ENCODE assay signal across 8 cellular contexts in the genomic region with DNA sequence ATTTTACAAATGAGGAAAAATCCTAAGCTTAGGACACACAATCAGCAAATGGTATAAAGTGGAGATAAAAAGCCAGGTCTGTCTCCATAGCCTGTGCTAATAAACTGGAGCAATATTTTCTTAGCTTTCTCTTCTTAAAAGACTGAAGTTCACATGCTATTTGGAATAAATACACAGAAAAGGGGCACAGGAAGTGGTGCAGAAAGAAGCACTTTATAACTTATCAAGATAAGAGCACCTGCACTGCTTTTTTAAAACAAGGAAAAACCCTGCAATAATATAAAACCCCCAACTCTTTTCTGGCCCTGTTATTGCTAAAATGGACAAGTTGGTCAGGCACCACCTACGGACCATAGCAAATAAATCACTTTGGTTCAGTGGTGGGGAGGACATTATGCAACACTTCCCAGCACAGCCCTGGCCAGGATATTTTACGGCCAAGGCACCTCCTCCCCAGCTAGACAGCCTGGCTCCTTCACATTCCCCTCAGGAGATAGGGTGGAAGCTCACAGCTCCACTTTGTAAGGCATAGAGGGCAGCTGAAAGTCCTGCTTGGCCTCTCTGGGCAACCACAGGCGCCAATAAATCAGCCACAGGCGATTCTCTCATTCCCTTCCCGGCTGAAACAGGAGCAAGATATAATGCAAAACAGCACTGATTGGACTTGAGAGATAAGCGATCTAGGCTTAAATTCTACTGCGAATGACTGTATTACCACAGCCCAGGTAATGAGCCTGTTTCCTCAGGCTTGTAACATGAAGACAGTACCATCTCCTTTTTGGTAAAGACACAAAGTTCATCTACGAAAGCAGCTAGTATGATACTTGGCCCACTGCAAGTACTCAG. TPM values are rescaled to one million over a fixed set of nuclear protein-coding genes. Genes with fewer than 3 reads are reported as not detected.
DNase-seq lines count a peak whose midpoint lies in the region; ATAC-seq and TF ChIP-seq lines count a peak whose summit lies in the region.

No MANE protein-coding gene starts in this region.

- no TSS peak for BruUV-seq in PC-3 (replicated peaks; lab: Mats Ljungman, UMichigan)

- H3K4me2 ChIP-seq in PC-3 (ENCODE audit: low read length) = peak overlapping the region; percentile 97

- ATAC-seq in activated CD4-positive, alpha-beta T cell treated with anti-CD3 and anti-CD28 coated beads for 36 hours = no peak
- ATAC-seq in PC-3 (peak; percentile 1; the same call in 1 of the 2 replicates), lower lobe of right lung (peak in 1 of 2 donors; percentile 16), GM21737 (IDR thresholded peaks at IDR 0.05; ENCODE audit: unreplicated experiment) (no peak)

- H4K20me1 ChIP-seq in PC-3 (ENCODE audit: low read length) = peaks cover 11% of the 10 kb centered on the region

- CTCF ChIA-PET in activated CD4-positive, alpha-beta T cell treated with anti-CD3 and anti-CD28 coated beads for 36 hours (lab: Charles Lee) = interaction anchor here (0.7 to 2.6 kb wide), 6 partner anchors 9 to 72 kb away, joined by 3 to 14 read pairs (median 6); partner anchors contain the start of gene HSPA2
- CTCF ChIA-PET in PC-3 (lab: Charles Lee) = no interaction called here

- peaks cover 44% of the 10 kb centered on the region for H3K4me1 Mint-ChIP-seq in activated CD4-positive, alpha-beta T cell treated with anti-CD3 and anti-CD28 coated beads for 36 hours
- H3K4me1 Mint-ChIP-seq in type B pancreatic cell (ENCODE audit: unreplicated experiment) = peaks cover 37% of the 10 kb centered on the region

- peak overlapping the region; percentile 98 for H3K4me3 Mint-ChIP-seq in activated CD4-positive, alpha-beta T cell treated with anti-CD3 and anti-CD28 coated beads for 36 hours
- peak overlapping the region; percentile 98 for H3K4me3 Mint-ChIP-seq in type B pancreatic cell

- TF ChIP-seq CTCF in PC-3 (conservative IDR thresholded peaks at IDR 0.05; ENCODE audit: low read depth, low read length) = 0 out of 2 replicates have a peak, but pooled peaks have one; percentile 7
- TF ChIP-seq CTCF in lower lobe of right lung (IDR thresholded peaks at IDR 0.05) = no peak
- TF ChIP-seq CTCF in type B pancreatic cell (conservative IDR thresholded peaks at IDR 0.05) = no peak

- intact Hi-C loops in activated CD4-positive, alpha-beta T cell treated with anti-CD3 and anti-CD28 coated beads for 36 hours (cut with DNase I, micrococcal nuclease) = loop anchor here (2.0 to 10.0 kb wide), 8 partner anchors 34 to 1027 kb away; partner anchors contain the start of genes AKAP5 (in 2 of the 2), PPP2R5E (in 1 of the 2), SGPP1 (in 1 of the 2) and SYNE2 (in 1 of the 2)
- intact Hi-C loops in PC-3 (cut with micrococcal nuclease) = loop anchor here (1.0 to 10.0 kb wide), 3 partner anchors 111 to 157 kb away; partner anchors contain the start of gene MTHFD1
- intact Hi-C loops in lower lobe of right lung (cut with DNase I) = no loop called here

- H3K27me3 Mint-ChIP-seq in activated CD4-positive, alpha-beta T cell treated with anti-CD3 and anti-CD28 coated beads for 36 hours = no peaks in the 10 kb centered on the region
- H3K27me3 Mint-ChIP-seq in type B pancreatic cell = no peaks in the 10 kb centered on the region

- H3K27me3 ChIP-seq in PC-3 (ENCODE audit: low read length) (no peaks in the 10 kb centered on the region), lower lobe of right lung (ENCODE audit: low read depth) (no peaks in the 10 kb centered on the region)

- peaks cover 52% of the 10 kb centered on the region for H3K36me3 Mint-ChIP-seq in activated CD4-positive, alpha-beta T cell treated with anti-CD3 and anti-CD28 coated beads for 36 hours (ENCODE audit: low read depth)
- peaks cover 3% of the 10 kb centered on the region for H3K36me3 Mint-ChIP-seq in type B pancreatic cell

- DNase-seq in activated CD4-positive, alpha-beta T cell treated with anti-CD3 and anti-CD28 coated beads for 36 hours = no peak
- DNase-seq in activated CD4-positive, alpha-beta T cell treated with anti-CD3 and anti-CD28 coated beads, Interleukin-2, amount 50 U/mL, for 4 hours = no peak
- DNase-seq in PC-3 (peak; percentile 72), lower lobe of right lung (peak; percentile 53), type B pancreatic cell (ENCODE audit: extremely low spot score, unreplicated experiment) (no peak), NCI-H128 (lab: John Stamatoyannopoulos, UW; ENCODE audit: unreplicated experiment) (no peak)
- DNase-seq in central memory CD4-positive, alpha-beta T cell = peak; percentile 51

- peaks cover 22% of the 10 kb centered on the region for H3K4me1 ChIP-seq in PC-3 (ENCODE audit: insufficient read depth, low read length)
- peaks cover 34% of the 10 kb centered on the region for H3K4me1 ChIP-seq in lower lobe of right lung

- H3K27ac Mint-ChIP-seq in activated CD4-positive, alpha-beta T cell treated with anti-CD3 and anti-CD28 coated beads for 36 hours = peak overlapping the region; percentile 99
- peak overlapping the region; percentile 95 for H3K27ac Mint-ChIP-seq in type B pancreatic cell

- no peaks in the 10 kb centered on the region for H3K9me2 ChIP-seq in PC-3 (replicated peaks; ENCODE audit: low read length)

- H3K9me3 Mint-ChIP-seq in activated CD4-positive, alpha-beta T cell treated with anti-CD3 and anti-CD28 coated beads for 36 hours (ENCODE audit: low read depth) = no peaks in the 10 kb centered on the region
- H3K9me3 Mint-ChIP-seq in type B pancreatic cell = no peaks in the 10 kb centered on the region

- H3K27ac ChIP-seq in PC-3 (ENCODE audit: low read length) (peak overlapping the region; percentile 30), lower lobe of right lung (peak overlapping the region; percentile 99)

- peak overlapping the region; percentile 93 for H2AFZ ChIP-seq in PC-3 (ENCODE audit: low read length)

- no peaks in the 10 kb centered on the region for H3K9me3 ChIP-seq in PC-3 (ENCODE audit: low read length)
- no peaks in the 10 kb centered on the region for H3K9me3 ChIP-seq in lower lobe of right lung

- H3K4me3 ChIP-seq in PC-3 (ENCODE audit: low read length) (peak overlapping the region; percentile 82), lower lobe of right lung (peak overlapping the region; percentile 78)

- H3K36me3 ChIP-seq in PC-3 (ENCODE audit: low read depth, low read length) (0 out of 2 replicates have a peak, but pooled peaks cover 7% of the 10 kb centered on the region), lower lobe of right lung (no peaks in the 10 kb centered on the region)

- H3K9ac ChIP-seq in PC-3 (ENCODE audit: low read length) = peak overlapping the region; percentile 88

- POLR2A ChIA-PET in activated CD4-positive, alpha-beta T cell treated with anti-CD3 and anti-CD28 coated beads for 36 hours (lab: Charles Lee) = interaction anchor here (1.0 kb wide), 1 partner anchor 10 kb away, joined by 3 read pairs; no protein-coding TSS in a partner anchor
- POLR2A ChIA-PET in PC-3 (lab: Charles Lee; ENCODE audit: unreplicated experiment) = interaction anchor here (0.6 to 0.7 kb wide), 3 partner anchors 127 to 264 kb away, joined by 3 to 7 read pairs (median 4); no protein-coding TSS in a partner anchor

- peaks cover 6% of the 10 kb centered on the region for H3F3A ChIP-seq in PC-3 (ENCODE audit: low read length, unreplicated experiment)

- peaks cover 65% of the 10 kb centered on the region for H3K79me2 ChIP-seq in PC-3 (ENCODE audit: low read length)

RNA-seq across cellular contexts. Expression of gene ZBTB25, which starts 2.1 kb away (rescaled TPM):
- 10 to 100 TPM; 32.7 to 40.0 TPM for total RNA-seq in activated CD4-positive, alpha-beta T cell treated with anti-CD3 and anti-CD28 coated beads for 36 hours
- total RNA-seq in PC-3 (2014; rRNA removed) (4.0 and 10.7 TPM in 2 replicates), lower lobe of right lung (14.9 TPM), type B pancreatic cell (ENCODE audit: low replicate concordance) (7.6 and 11.3 TPM in 2 replicates)

RNA-seq across cellular contexts. Expression of gene ZBTB1, which starts 3.0 kb away (rescaled TPM):
- total RNA-seq in activated CD4-positive, alpha-beta T cell treated with anti-CD3 and anti-CD28 coated beads for 36 hours = 10 to 100 TPM; 41.4 to 45.0 TPM
- total RNA-seq in PC-3 (2014; rRNA removed) (23.6 and 26.0 TPM in 2 replicates), lower lobe of right lung (46.1 TPM), type B pancreatic cell (ENCODE audit: low replicate concordance) (33.5 and 43.2 TPM in 2 replicates)

RNA-seq across cellular contexts. Expression of gene AKAP5, which starts 36.2 kb away (rescaled TPM):
- under 1 TPM; 0.39 to 0.43 TPM for total RNA-seq in activated CD4-positive, alpha-beta T cell treated with anti-CD3 and anti-CD28 coated beads for 36 hours
- total RNA-seq in PC-3 (2014; rRNA removed) (0.58 and 0.86 TPM in 2 replicates), lower lobe of right lung (4.8 TPM), type B pancreatic cell (ENCODE audit: low replicate concordance) (0.52 and 1.4 TPM in 2 replicates)

RNA-seq across cellular contexts. Expression of gene HSPA2, which starts 39.0 kb away (rescaled TPM):
- total RNA-seq in activated CD4-positive, alpha-beta T cell treated with anti-CD3 and anti-CD28 coated beads for 36 hours = 1 to 10 TPM; 3.2 to 4.1 TPM
- 15.7 and 16.5 TPM in 2 replicates for total RNA-seq in PC-3 (2014; rRNA removed)
- 11.4 TPM for total RNA-seq in lower lobe of right lung
- 1.5 and 1.9 TPM in 2 replicates for total RNA-seq in type B pancreatic cell (ENCODE audit: low replicate concordance)

RNA-seq across cellular contexts. Expression of gene PPP1R36, which starts 48.2 kb away (rescaled TPM):
- under 1 TPM in 1 of 2 experiments, not detected in 1; 0.14 TPM for total RNA-seq in activated CD4-positive, alpha-beta T cell treated with anti-CD3 and anti-CD28 coated beads for 36 hours
- total RNA-seq in PC-3 (2014; rRNA removed) = 0.26 TPM in 1 of 2 replicates, not detected in the other
- total RNA-seq in lower lobe of right lung = 0.97 TPM
- 0.57 and 0.70 TPM in 2 replicates for total RNA-seq in type B pancreatic cell (ENCODE audit: low replicate concordance)

Comparison
In these comparisons a context has a peak if more than half of its experiments do, and no peak if none do; other contexts are left out.
1. DNase-seq: peak in PC-3 (single experiment), central memory CD4-positive, alpha-beta T cell (single experiment) and lower lobe of right lung (single experiment); none in activated CD4-positive, alpha-beta T cell treated with anti-CD3 and anti-CD28 coated beads for 36 hours (single experiment), activated CD4-positive, alpha-beta T cell treated with anti-CD3 and anti-CD28 coated beads, Interleukin-2, amount 50 U/mL, for 4 hours (0 of 2), type B pancreatic cell (single experiment) and NCI-H128 (single experiment).